ENCODE assay signal across 8 cellular contexts in the genomic region with DNA sequence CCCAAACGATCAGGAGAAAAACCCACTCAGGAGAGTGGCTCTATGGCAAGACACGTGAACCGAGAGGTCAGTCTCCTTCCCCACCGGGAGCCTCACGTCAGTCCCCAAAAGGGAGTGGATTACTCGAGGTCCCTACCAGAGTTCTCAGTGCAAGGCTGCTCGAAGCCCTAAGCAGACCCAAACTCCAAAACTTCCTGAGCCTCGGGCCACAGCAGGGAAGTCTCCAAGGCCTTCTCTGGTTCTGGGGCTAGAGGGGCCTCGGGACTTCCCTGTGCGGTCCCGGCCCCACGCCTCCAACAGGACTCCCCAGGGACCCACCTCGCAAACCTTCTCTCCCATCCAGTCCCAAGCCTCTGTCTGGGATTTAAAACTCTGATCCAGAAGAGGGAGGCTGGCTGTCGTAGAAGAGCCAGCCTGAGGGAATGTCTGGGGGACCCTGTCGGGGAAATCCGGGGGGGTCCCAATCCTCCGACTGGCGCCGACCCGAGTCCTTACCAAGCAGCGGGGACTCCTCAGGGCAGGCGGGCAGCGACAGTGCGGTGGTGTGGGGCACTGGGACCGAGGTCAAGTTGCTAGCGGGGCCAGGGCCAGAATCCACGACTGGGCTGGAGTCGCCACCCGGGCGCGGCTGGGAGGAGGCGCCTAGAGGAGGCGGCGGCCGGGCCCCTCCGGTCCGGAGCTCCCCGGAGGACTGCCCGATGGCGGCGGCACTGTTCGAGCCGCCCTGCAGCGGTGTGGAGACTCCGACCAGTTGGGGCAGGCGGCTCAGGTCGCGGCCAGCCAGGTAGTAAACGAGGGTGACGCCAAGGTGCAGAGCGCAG. TPM values are rescaled to one million over a fixed set of nuclear protein-coding genes. Genes with fewer than 3 reads are reported as not detected.
DNase-seq lines count a peak whose midpoint lies in the region; ATAC-seq, FAIRE-seq and TF ChIP-seq lines count a peak whose summit lies in the region.

No MANE protein-coding gene starts in this region.

- H3K4me1 ChIP-seq in kidney (ENCODE audit: control insufficient read depth in 1 of 2, insufficient read depth in 1 of 2, low read depth in 1 of 2, low read length in 2 of 2): peaks cover 46% of the 10 kb centered on the region in 2 donors
- peaks cover 48% of the 10 kb centered on the region for H3K4me1 ChIP-seq in stomach smooth muscle (ENCODE audit: control insufficient read depth, insufficient read depth, low read length)

- FAIRE-seq in kidney (lab: Jason Lieb, UNC) (no peak), HTR-8/SVneo (lab: Jason Lieb, UNC) (no peak)

- H3K27me3 ChIP-seq in GM06990 (replicated peaks; ENCODE audit: control insufficient read depth, insufficient read depth, low read length): no peaks in the 10 kb centered on the region
- no peaks in the 10 kb centered on the region for H3K27me3 ChIP-seq in stomach smooth muscle (ENCODE audit: control insufficient read depth in 1 of 2, insufficient read depth in 2 of 2, low read length in 2 of 2)

- in situ Hi-C loops in astrocyte of the spinal cord (cut with HindIII; ENCODE audit: low sequenced_read_pairs): no loop called here

- peak; percentile 52 for DNase-seq in GM06990 (ENCODE audit: extremely low read depth, insufficient read length)
- DNase-seq in HFF-Myc (ENCODE audit: extremely low read depth, low read depth): no peak
- DNase-seq in NCI-H526 treated with DMSO at 0.1 percent for 48 hours (lab: John Stamatoyannopoulos, UW): peak; percentile 33
- no peak for DNase-seq in astrocyte of the spinal cord (ENCODE audit: low read depth, low spot score)
- DNase-seq in kidney: no peak
- DNase-seq in HTR-8/SVneo (ENCODE audit: insufficient read length, low spot score): no peak

- H3K27ac ChIP-seq in kidney (ENCODE audit: low read depth in 2 of 2, low read length in 2 of 2) (peak overlapping the region; percentile 96 to 99), stomach smooth muscle (ENCODE audit: low read length) (peak overlapping the region; percentile 88)

- intact Hi-C loops in kidney (cut with DNase I): no loop called here

- ATAC-seq in GM18517 (IDR thresholded peaks at IDR 0.05; ENCODE audit: unreplicated experiment): no peak

- H3K9me3 ChIP-seq in kidney (ENCODE audit: control insufficient read depth in 1 of 2, low read length in 2 of 2) (no peaks in the 10 kb centered on the region), stomach smooth muscle (ENCODE audit: control insufficient read depth in 2 of 2, low read length in 2 of 2) (no peaks in the 10 kb centered on the region)

- TF ChIP-seq CTCF in GM06990 (IDR thresholded peaks at IDR 0.05; ENCODE audit: insufficient read depth, low read length, poor library complexity, severe bottlenecking): no peak
- no peak for TF ChIP-seq CTCF in HFF-Myc (IDR thresholded peaks at IDR 0.05; ENCODE audit: low read depth, low read length, missing control alignments)
- TF ChIP-seq CTCF in astrocyte of the spinal cord (IDR thresholded peaks at IDR 0.05; ENCODE audit: low read depth, low read length): no peak
- no peak for TF ChIP-seq CTCF in kidney (IDR thresholded peaks at IDR 0.05; ENCODE audit: borderline replicate concordance, extremely low read depth, insufficient read depth)

- H3K36me3 ChIP-seq in GM06990 (ENCODE audit: control insufficient read depth, insufficient read depth, low read length): no peaks in the 10 kb centered on the region
- H3K36me3 ChIP-seq in kidney (ENCODE audit: control insufficient read depth in 1 of 2, insufficient read depth in 2 of 2, low read length in 2 of 2): no peaks in the 10 kb centered on the region
- no peaks in the 10 kb centered on the region for H3K36me3 ChIP-seq in stomach smooth muscle (ENCODE audit: control insufficient read depth in 2 of 2, insufficient read depth in 2 of 2, low read length in 2 of 2)

- H3K4me3 ChIP-seq in GM06990 (replicated peaks; ENCODE audit: low read depth, low read length) (peak overlapping the region; percentile 78), HFF-Myc (replicated peaks; ENCODE audit: low read depth, low read length) (peak overlapping the region; percentile 82), astrocyte of the spinal cord (ENCODE audit: low read depth, low read length) (peak overlapping the region; percentile 95), kidney (ENCODE audit: low read length in 2 of 2) (peak overlapping the region; percentile 70 to 96), stomach smooth muscle (ENCODE audit: low read length in 2 of 2) (peak overlapping the region; percentile 76 to 87)

- H3K9ac ChIP-seq in kidney (ENCODE audit: low read length in 2 of 2) (peak overlapping the region; percentile 74 to 99), stomach smooth muscle (ENCODE audit: low read length in 2 of 2) (peak overlapping the region; percentile 79 to 90)

RNA-seq across cellular contexts. Expression of a gene that starts 0.7 kb away (rescaled TPM):
- 163 TPM for total RNA-seq in kidney
- polyA plus RNA-seq in kidney (ENCODE audit: insufficient read depth, low read depth, low replicate concordance): 33.0 TPM

Comparison
In these comparisons a context has a peak if more than half of its experiments do, and no peak if none do; other contexts are left out.
1. DNase-seq: peak in GM06990 (single experiment) and NCI-H526 treated with DMSO at 0.1 percent for 48 hours (single experiment); none in HFF-Myc (single experiment), astrocyte of the spinal cord (single experiment), kidney (single experiment) and HTR-8/SVneo (single experiment).
2. Peak in every context shown above with its lines, with median percentiles within 50 percentile points of each other: H3K4me3 ChIP-seq.